Comparison of ENCODE assay signal across 2 cellular contexts in genomic region chr16:2437032-2437790, GRCh38.
TF ChIP-seq lines count a peak whose summit lies in the region.

No MANE protein-coding gene starts in this region.

TF ChIP-seq in IMR-90, 13 proteins besides CTCF, POLR2A, EP300 and RAD21:
- TF ChIP-seq USF2 (IDR thresholded peaks at IDR 0.05; ENCODE audit: low read depth, low read length) = no peak
- no peak for TF ChIP-seq RFX5 (IDR thresholded peaks at IDR 0.05; ENCODE audit: low read depth, low read length)

TF ChIP-seq in K562, 482 proteins besides CTCF, POLR2A, EP300 and RAD21:
- TF ChIP-seq MYBL2 (IDR thresholded peaks at IDR 0.05; ENCODE audit: low read depth) (no peak), MYBL2 (CRISPR knock-in tag; IDR thresholded peaks at IDR 0.05; ENCODE audit: borderline replicate concordance) (no peak), ZSCAN32 (CRISPR knock-in tag; IDR thresholded peaks at IDR 0.05) (no peak), KLF1 (tag; IDR thresholded peaks at IDR 0.05) (no peak), RBFOX2 (IDR thresholded peaks at IDR 0.05; ENCODE audit: low read depth, low read length) (peak; percentile 42), SUPT5H (IDR thresholded peaks at IDR 0.05) (0 out of 2 replicates have a peak, but pooled peaks have one; percentile 19), POLR2G (IDR thresholded peaks at IDR 0.05; ENCODE audit: low read depth, low read length) (peak; percentile 64; the same call in 1 of the 2 replicates)
- TF ChIP-seq, protein P1, sequence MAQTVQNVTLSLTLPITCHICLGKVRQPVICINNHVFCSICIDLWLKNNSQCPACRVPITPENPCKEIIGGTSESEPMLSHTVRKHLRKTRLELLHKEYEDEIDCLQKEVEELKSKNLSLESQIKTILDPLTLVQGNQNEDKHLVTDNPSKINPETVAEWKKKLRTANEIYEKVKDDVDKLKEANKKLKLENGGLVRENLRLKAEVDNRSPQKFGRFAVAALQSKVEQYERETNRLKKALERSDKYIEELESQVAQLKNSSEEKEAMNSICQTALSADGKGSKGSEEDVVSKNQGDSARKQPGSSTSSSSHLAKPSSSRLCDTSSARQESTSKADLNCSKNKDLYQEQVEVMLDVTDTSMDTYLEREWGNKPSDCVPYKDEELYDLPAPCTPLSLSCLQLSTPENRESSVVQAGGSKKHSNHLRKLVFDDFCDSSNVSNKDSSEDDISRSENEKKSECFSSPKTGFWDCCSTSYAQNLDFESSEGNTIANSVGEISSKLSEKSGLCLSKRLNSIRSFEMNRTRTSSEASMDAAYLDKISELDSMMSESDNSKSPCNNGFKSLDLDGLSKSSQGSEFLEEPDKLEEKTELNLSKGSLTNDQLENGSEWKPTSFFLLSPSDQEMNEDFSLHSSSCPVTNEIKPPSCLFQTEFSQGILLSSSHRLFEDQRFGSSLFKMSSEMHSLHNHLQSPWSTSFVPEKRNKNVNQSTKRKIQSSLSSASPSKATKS (CRISPR knock-in tag; IDR thresholded peaks at IDR 0.05) = no peak
